ENCODE assay signal across 9 cellular contexts in genomic region chr17:40123811-40124114, GRCh38. TPM values are rescaled to one million over a fixed set of nuclear protein-coding genes. Genes with fewer than 3 reads are reported as not detected.
A peak's percentile ranks its signal among the peaks of the same experiment; 100 is the strongest.
DNase-seq lines count a peak whose midpoint lies in the region; ATAC-seq and TF ChIP-seq lines count a peak whose summit lies in the region.
"Had no signal": no experiment of that assay in that cellular context is flagged by ENCODE, and none has a peak within 500 bp of the region (broad histone marks: within the 10 kb centered on the region; RNA-seq: fewer than 3 reads in every experiment).

No MANE protein-coding gene starts in this region.

- H3K4me3 ChIP-seq in heart right ventricle = peak overlapping the region; percentile 89 to 100 (median 100)
- H3K4me3 ChIP-seq in cardiac fibroblast (replicated peaks in 1 of 2; ENCODE audit: low read depth in 2 of 2, low read length in 2 of 2) = peak overlapping the region; percentile 92 to 97
- peak overlapping the region; percentile 66 for H3K4me3 ChIP-seq in mucosa of descending colon
- H3K4me3 ChIP-seq in vagina = peak overlapping the region; percentile 96

- H3K27me3 ChIP-seq in heart right ventricle = no peaks in the 10 kb centered on the region
- H3K27me3 ChIP-seq in vagina = no peaks in the 10 kb centered on the region

- intact Hi-C loops in heart right ventricle (cut with DNase I) (loop anchor here in 2 of 10 donors (2.0 kb wide), 3 partner anchors 13 to 43 kb away; no protein-coding TSS in a partner anchor), left cardiac atrium (cut with DNase I) (no loop called here), mucosa of descending colon (cut with DNase I, micrococcal nuclease) (no loop called here), vagina (cut with DNase I) (no loop called here)

- no peak for TF ChIP-seq POLR2A in vagina (IDR thresholded peaks at IDR 0.05)

- no peak for TF ChIP-seq CTCF in heart right ventricle (IDR thresholded peaks at IDR 0.05)
- no peak for TF ChIP-seq CTCF in cardiac fibroblast (IDR thresholded peaks at IDR 0.05; ENCODE audit: low read depth, low read length)
- TF ChIP-seq CTCF in mucosa of descending colon (IDR thresholded peaks at IDR 0.05) = no peak
- no peak for TF ChIP-seq CTCF in vagina (IDR thresholded peaks at IDR 0.05)

- H3K27ac ChIP-seq in heart right ventricle (peak overlapping the region; percentile 92 to 99 (median 97)), vagina (peak overlapping the region; percentile 99)

- ATAC-seq in heart right ventricle (no peak), left cardiac atrium (no peak), mucosa of descending colon (no peak)

- 0 to 1% methylated on average over 2 of the region's 2 CpGs for WGBS in heart right ventricle, 2 donors

- H3K36me3 ChIP-seq in heart right ventricle (peaks cover 0 to 37% (median 18%) of the 10 kb centered on the region in 9 donors), mucosa of descending colon (ENCODE audit: low read depth) (peaks cover 3% of the 10 kb centered on the region), vagina (peaks cover 0 to 28% of the 10 kb centered on the region in 2 donors)

- DNase-seq in heart right ventricle (no peak), left cardiac atrium (no peak), cardiac fibroblast (ENCODE audit: low read depth in 2 of 2) (no peak), mucosa of descending colon (no peak), vagina (ENCODE audit: extremely low spot score in 2 of 2) (no peak), SIG-M5 (lab: John Stamatoyannopoulos, UW) (no peak), NCI-H128 (lab: John Stamatoyannopoulos, UW; ENCODE audit: unreplicated experiment) (no peak), NOMO-1 treated with dmso at 0.1 percent for 144 hours (lab: John Stamatoyannopoulos, UW; ENCODE audit: unreplicated experiment) (no peak)
- DNase-seq: foreskin melanocyte had no signal

- H3K9me3 ChIP-seq in heart right ventricle = no peaks in the 10 kb centered on the region
- H3K9me3 ChIP-seq in mucosa of descending colon = no peaks in the 10 kb centered on the region
- no peaks in the 10 kb centered on the region for H3K9me3 ChIP-seq in vagina

- H3K4me1 ChIP-seq in heart right ventricle (peaks cover 5 to 39% (median 31%) of the 10 kb centered on the region in 9 donors), mucosa of descending colon (ENCODE audit: low read depth) (peaks cover 16% of the 10 kb centered on the region), vagina (peaks cover 17% of the 10 kb centered on the region)

RNA-seq across cellular contexts. Expression of gene MSL1, which starts 2.0 kb away (rescaled TPM):
- total RNA-seq in heart right ventricle (10 to 100 TPM; 26.3 to 57.4 (median 37.7) TPM), left cardiac atrium (10 to 100 TPM; 54.0 to 57.8 TPM), mucosa of descending colon (10 to 100 TPM; 83.7 to 100.0 (median 85.3) TPM), vagina (62.4 TPM)
- polyA plus RNA-seq in heart right ventricle = 10 to 100 TPM; 45.5 to 65.0 TPM

RNA-seq across cellular contexts. Expression of gene CASC3, which starts 16.6 kb away (rescaled TPM):
- total RNA-seq in heart right ventricle (10 to 100 TPM; 39.9 to 56.8 (median 43.7) TPM), left cardiac atrium (10 to 100 TPM; 49.6 to 53.1 TPM), mucosa of descending colon (100 to 1,000 TPM in 1 of 3 donors, 10 to 100 TPM in 2; 62.2 to 134 (median 63.0) TPM), vagina (40.0 TPM)
- 10 to 100 TPM; 21.3 to 41.0 TPM for polyA plus RNA-seq in heart right ventricle

RNA-seq across cellular contexts. Expression of gene NR1D1, which starts 23.4 kb away (rescaled TPM):
- total RNA-seq in heart right ventricle (10 to 100 TPM in 7 of 10 donors, 1 to 10 TPM in 3; 5.5 to 41.3 (median 29.9) TPM), left cardiac atrium (10 to 100 TPM; 17.1 to 19.5 TPM), mucosa of descending colon (10 to 100 TPM in 2 of 3 donors, 1 to 10 TPM in 1; 9.3 to 15.0 (median 14.8) TPM), vagina (15.0 TPM)
- 10 to 100 TPM in 1 of 2 donors, 1 to 10 TPM in 1; 7.1 to 24.4 TPM for polyA plus RNA-seq in heart right ventricle

RNA-seq across cellular contexts. Expression of gene RAPGEFL1, which starts 53.5 kb away (rescaled TPM):
- total RNA-seq in heart right ventricle (1 to 10 TPM; 2.2 to 5.7 (median 3.2) TPM), left cardiac atrium (1 to 10 TPM; 2.8 to 4.6 TPM), mucosa of descending colon (100 to 1,000 TPM in 2 of 3 donors, 10 to 100 TPM in 1; 76.8 to 177 (median 147) TPM), vagina (144 TPM)
- 10 to 100 TPM in 1 of 2 donors, 1 to 10 TPM in 1; 2.9 to 21.9 TPM for polyA plus RNA-seq in heart right ventricle
